Comparison of ENCODE assay signal across 1 cellular context in genomic region chr14:30681752-30682355, GRCh38.
A peak's percentile ranks its signal among the peaks of the same experiment; 100 is the strongest.
TF ChIP-seq lines count a peak whose summit lies in the region.

No MANE protein-coding gene starts in this region.

TF ChIP-seq in HepG2, 621 proteins besides CTCF, POLR2A, EP300 and RAD21 (continued from another document):
- TF ChIP-seq ATF4 (CRISPR knock-in tag; IDR thresholded peaks at IDR 0.05), result 0 out of 4 replicates have a peak, but pooled peaks of 1 of the 2 experiments have one; percentile 46
